ENCODE assay signal across 9 cellular contexts in the genomic region with DNA sequence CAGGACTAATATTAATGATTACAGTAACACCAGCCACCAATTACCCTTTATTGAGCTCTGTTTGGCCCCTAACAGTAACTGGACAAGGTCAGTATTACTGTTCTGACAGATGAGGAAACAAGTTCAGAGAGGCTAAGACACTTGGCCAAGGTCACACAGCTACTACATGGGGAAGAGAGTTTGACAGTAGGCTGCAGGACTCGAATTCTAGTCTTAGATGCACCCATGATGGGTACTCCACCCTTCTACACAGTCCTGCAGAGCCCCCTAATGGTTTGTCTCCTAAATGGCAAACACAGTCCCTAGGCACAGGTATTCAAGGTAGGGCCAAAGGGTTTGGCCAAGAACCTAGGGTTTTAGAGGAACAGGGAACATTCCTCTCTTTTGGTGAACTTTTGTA.
DNase-seq lines count a peak whose midpoint lies in the region; TF ChIP-seq lines count a peak whose summit lies in the region.
"Had no signal": no experiment of that assay in that cellular context is flagged by ENCODE, and none has a peak within 500 bp of the region (broad histone marks: within the 10 kb centered on the region; RNA-seq: fewer than 3 reads in every experiment).

No MANE protein-coding gene starts in this region.

- H3K4me3 Mint-ChIP-seq in mesothelial cell of epicardium (no peak overlapping the region), osteocyte (ENCODE audit: unreplicated experiment) (no peak overlapping the region)
- H3K4me3 Mint-ChIP-seq: T-helper 1 cell treated with Interleukin-12 subunit alpha and Interleukin-12 subunit beta and Interleukin-4 antibody, amounts not matched to agents 30 μg/mL and 1 μg/mL, for 36 hours had no signal

- no peaks in the 10 kb centered on the region for H3K9me3 ChIP-seq in neuronal stem cell (replicated peaks in 1 of 2; ENCODE audit: control insufficient read depth in 2 of 2, insufficient read depth in 1 of 2, low read depth in 1 of 2, low read length in 2 of 2)

- H3K27me3 Mint-ChIP-seq in mesothelial cell of epicardium (ENCODE audit: low read depth) (no peaks in the 10 kb centered on the region), osteocyte (ENCODE audit: unreplicated experiment) (no peaks in the 10 kb centered on the region)

- H2BK120ac ChIP-seq in neuronal stem cell (ENCODE audit: low read depth, low read length): no peak overlapping the region

- H3K4me1 Mint-ChIP-seq in mesothelial cell of epicardium (peaks cover 32% of the 10 kb centered on the region), osteocyte (ENCODE audit: unreplicated experiment) (peaks cover 15% of the 10 kb centered on the region)

- H2BK12ac ChIP-seq in neuronal stem cell (ENCODE audit: low read length): no peak overlapping the region

- no peak overlapping the region for H4K8ac ChIP-seq in neuronal stem cell (ENCODE audit: low read depth, low read length)

- no peak overlapping the region for H2BK5ac ChIP-seq in neuronal stem cell (ENCODE audit: low read length)

- no peak overlapping the region for H3K18ac ChIP-seq in neuronal stem cell (ENCODE audit: low read length)

- H3K23ac ChIP-seq in neuronal stem cell (ENCODE audit: low read depth, low read length, poor library complexity): no peak overlapping the region

- in situ Hi-C loops in SK-MEL-5 (cut with HindIII; ENCODE audit: low pct_unique_long_range_greater_than_20kb, low sequenced_read_pairs): no loop called here

- H2BK15ac ChIP-seq in neuronal stem cell (ENCODE audit: low read length): no peak overlapping the region

- H3K36me3 ChIP-seq in kidney epithelial cell (ENCODE audit: control insufficient read depth, insufficient read depth, low read length): no peaks in the 10 kb centered on the region
- H3K36me3 ChIP-seq in neuronal stem cell (replicated peaks in 1 of 2; ENCODE audit: control insufficient read depth in 2 of 2, insufficient read depth in 2 of 2, low read length in 2 of 2): peaks cover 0 to 4% of the 10 kb centered on the region in 2 donors

- H3K4me3 ChIP-seq in kidney epithelial cell (ENCODE audit: low read depth, low read length) (no peak overlapping the region), neuronal stem cell (ENCODE audit: low read length in 2 of 2) (no peak overlapping the region)

- H3K27ac Mint-ChIP-seq in mesothelial cell of epicardium (no peak overlapping the region), osteocyte (ENCODE audit: unreplicated experiment) (no peak overlapping the region)
- H3K27ac Mint-ChIP-seq: T-helper 1 cell treated with Interleukin-12 subunit alpha and Interleukin-12 subunit beta and Interleukin-4 antibody, amounts not matched to agents 30 μg/mL and 1 μg/mL, for 36 hours had no signal

- H2AFZ ChIP-seq in neuronal stem cell (ENCODE audit: low read length): no peak overlapping the region

- DNase-seq in DMS53 (lab: John Stamatoyannopoulos, UW): peak; percentile 73
- DNase-seq in H4 (ENCODE audit: low spot score): peak; percentile 37
- DNase-seq in SK-MEL-5 (ENCODE audit: low read depth, low spot score): peak; percentile 55
- DNase-seq in kidney epithelial cell (ENCODE audit: low read depth): no peak
- no peak for DNase-seq in mesothelial cell of epicardium (ENCODE audit: low spot score in 2 of 2, unreplicated experiment in 2 of 2)
- no peak for DNase-seq in anterior cingulate cortex (lab: John Stamatoyannopoulos, UW)
- no peak for DNase-seq in osteocyte (ENCODE audit: extremely low spot score, unreplicated experiment)
- no peak for DNase-seq in neuronal stem cell (ENCODE audit: low spot score)

- no peak overlapping the region for H3K4ac ChIP-seq in neuronal stem cell (ENCODE audit: low read length)

- peaks cover 7 to 21% of the 10 kb centered on the region in 2 donors for H3K4me1 ChIP-seq in neuronal stem cell (ENCODE audit: control insufficient read depth in 2 of 2, insufficient read depth in 1 of 2, low read depth in 1 of 2, low read length in 2 of 2)

- no peaks in the 10 kb centered on the region for H3K9me3 Mint-ChIP-seq in mesothelial cell of epicardium
- no peaks in the 10 kb centered on the region for H3K9me3 Mint-ChIP-seq in osteocyte (ENCODE audit: unreplicated experiment)
- H3K9me3 Mint-ChIP-seq: T-helper 1 cell treated with Interleukin-12 subunit alpha and Interleukin-12 subunit beta and Interleukin-4 antibody, amounts not matched to agents 30 μg/mL and 1 μg/mL, for 36 hours had no signal

- H3K27ac ChIP-seq in neuronal stem cell (replicated peaks; ENCODE audit: low read length): no peak overlapping the region

- H4K91ac ChIP-seq in neuronal stem cell (ENCODE audit: low read depth, low read length, poor library complexity): no peak overlapping the region

- H3K79me1 ChIP-seq in neuronal stem cell (ENCODE audit: low read depth, low read length): peaks cover 3% of the 10 kb centered on the region

- H2AK5ac ChIP-seq in neuronal stem cell (ENCODE audit: low read depth, low read length): no peak overlapping the region

- no CpG with 5 or more reads among the region's 1 CpG for WGBS in neuronal stem cell (ENCODE audit: extremely low coverage in 2 of 2, insufficient read length in 2 of 2, insufficient replicate concordance in 1 of 2), 2 donors

- TF ChIP-seq CTCF in kidney epithelial cell (IDR thresholded peaks at IDR 0.05; ENCODE audit: insufficient read depth, low read length, poor library complexity, severe bottlenecking): peak; percentile 30
- no peak for TF ChIP-seq CTCF in mesothelial cell of epicardium (IDR thresholded peaks at IDR 0.05; ENCODE audit: unreplicated experiment)
- TF ChIP-seq CTCF in osteocyte (IDR thresholded peaks at IDR 0.05): no peak

- H3K36me3 Mint-ChIP-seq in mesothelial cell of epicardium: no peaks in the 10 kb centered on the region
- H3K36me3 Mint-ChIP-seq in osteocyte (ENCODE audit: unreplicated experiment): no peaks in the 10 kb centered on the region

- H3K9ac ChIP-seq in neuronal stem cell (ENCODE audit: low read depth, low read length, poor library complexity): no peak overlapping the region

- no peak overlapping the region for H3K14ac ChIP-seq in neuronal stem cell (ENCODE audit: low read length)

- no peaks in the 10 kb centered on the region for H3K27me3 ChIP-seq in kidney epithelial cell (ENCODE audit: control insufficient read depth, insufficient read depth, low read length)
- H3K27me3 ChIP-seq in neuronal stem cell (ENCODE audit: control insufficient read depth in 3 of 3, insufficient read depth in 3 of 3, low read depth in 1 of 3, low read length in 3 of 3): no peaks in the 10 kb centered on the region

- H3K4me2 ChIP-seq in neuronal stem cell (ENCODE audit: insufficient read depth, low read length, poor library complexity, severe bottlenecking): no peak overlapping the region

Comparison
In these comparisons a context has a peak if more than half of its experiments do, and no peak if none do; other contexts are left out.
1. DNase-seq: peak in DMS53 (single experiment), H4 (single experiment) and SK-MEL-5 (single experiment); none in kidney epithelial cell (single experiment), mesothelial cell of epicardium (0 of 2), anterior cingulate cortex (0 of 58), osteocyte (single experiment) and neuronal stem cell (single experiment).